In the genomic region with DNA sequence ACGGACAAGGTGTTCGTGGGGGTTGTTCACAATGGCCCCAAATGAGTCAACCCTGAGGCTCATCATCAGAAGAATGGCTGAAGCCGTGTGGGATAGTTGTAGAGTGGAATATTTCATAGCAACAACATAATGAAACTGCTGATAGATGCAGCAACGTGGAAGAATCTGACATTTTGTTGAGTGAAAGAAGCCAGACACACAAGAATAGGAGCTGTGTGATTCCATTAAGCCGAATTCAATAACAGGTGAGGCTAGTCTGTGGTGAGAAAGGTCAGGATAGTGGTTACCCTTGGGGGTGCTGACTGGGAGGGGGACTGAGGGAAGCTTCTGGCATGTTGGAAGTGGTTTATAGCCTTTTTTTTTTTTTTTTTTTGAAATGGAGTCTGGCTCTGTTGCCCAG, we compare ENCODE assay signal across 22 cellular contexts.
"Had no signal": no experiment of that assay in that cellular context is flagged by ENCODE, and none has a peak within 500 bp of the region (broad histone marks: within the 10 kb centered on the region; RNA-seq: fewer than 3 reads in every experiment).

No MANE protein-coding gene starts in this region.

- H3K9me3 Mint-ChIP-seq: activated B cell treated with CpG ODN at 0.5 μM for 24 hours; activated naive CD8-positive, alpha-beta T cell treated with anti-CD3 and anti-CD28 coated beads, Interleukin-2, amount 50 U/mL, for 24 hours; brain; central memory CD8-positive, alpha-beta T cell; endodermal cell; memory B cell; naive B cell; neural crest cell had no signal

- H3K4me3 Mint-ChIP-seq: activated B cell treated with CpG ODN at 0.5 μM for 24 hours; activated CD4-positive, alpha-beta T cell treated with anti-CD3 and anti-CD28 coated beads for 36 hours; activated naive CD8-positive, alpha-beta T cell treated with anti-CD3 and anti-CD28 coated beads, Interleukin-2, amount 50 U/mL, for 24 hours; central memory CD8-positive, alpha-beta T cell; endodermal cell; memory B cell; naive B cell; neural crest cell had no signal

- H3K4me3 ChIP-seq: esophagus squamous epithelium, gastroesophageal sphincter, mucosa of descending colon, uterus had no signal

- H3K4me1 Mint-ChIP-seq: activated CD4-positive, alpha-beta T cell treated with anti-CD3 and anti-CD28 coated beads for 36 hours had no signal

- H3K27ac Mint-ChIP-seq: activated B cell treated with CpG ODN at 0.5 μM for 24 hours; activated CD4-positive, alpha-beta T cell treated with anti-CD3 and anti-CD28 coated beads for 36 hours; activated naive CD8-positive, alpha-beta T cell treated with anti-CD3 and anti-CD28 coated beads, Interleukin-2, amount 50 U/mL, for 24 hours; endodermal cell; memory B cell had no signal

- DNase-seq: activated B cell treated with CpG ODN at 0.5 μM for 24 hours; activated CD4-positive, alpha-beta T cell treated with anti-CD3 and anti-CD28 coated beads for 36 hours; activated CD4-positive, alpha-beta T cell treated with anti-CD3 and anti-CD28 coated beads, Interleukin-2, amount 50 U/mL, for 48 hours; activated gamma-delta T cell; activated naive CD4-positive, alpha-beta T cell treated with anti-CD3 and anti-CD28 coated beads, Interleukin-2, amount 50 U/mL, for 16 hours; activated naive CD8-positive, alpha-beta T cell treated with anti-CD3 and anti-CD28 coated beads, Interleukin-2, amount 50 U/mL, for 24 hours; activated T-cell treated with anti-CD3 and anti-CD28 coated beads, Interleukin-2, amount 50 U/mL, for 48 hours; anterior cingulate cortex; esophagus squamous epithelium; left cardiac atrium; mucosa of descending colon; naive B cell; stimulated activated CD4-positive, alpha-beta T cell treated with anti-CD3 and anti-CD28 coated beads, Interleukin-4, amount 100 ng/mL, for 4 hours; stimulated activated naive CD8-positive, alpha-beta T cell treated with anti-CD3 and anti-CD28 coated beads, Interleukin-15, Interleukin-2, amounts not matched to agents 100 U/mL and 50 U/mL, for 24 hours; T-helper 1 cell; uterus had no signal

- H3K9me3 ChIP-seq: esophagus squamous epithelium, gastroesophageal sphincter, mucosa of descending colon, uterus had no signal

- H3K36me3 Mint-ChIP-seq: brain, memory B cell, naive B cell had no signal

- H3K36me3 ChIP-seq: esophagus squamous epithelium, gastroesophageal sphincter, uterus had no signal

- H3K27me3 ChIP-seq: gastroesophageal sphincter, uterus had no signal

- H3K27ac ChIP-seq: esophagus squamous epithelium had no signal
